Comparison of ENCODE assay signal across 25 cellular contexts in genomic region chr3:61646851-61647525, GRCh38.
"Had no signal": no experiment of that assay in that cellular context is flagged by ENCODE, and none has a peak within 500 bp of the region (broad histone marks: within the 10 kb centered on the region; RNA-seq: fewer than 3 reads in every experiment).

No MANE protein-coding gene starts in this region.

- H3K9me3 ChIP-seq: Peyer's patch had no signal

- DNase-seq: activated CD4-positive, alpha-beta memory T cell treated with anti-CD3 and anti-CD28 coated beads for 36 hours; activated CD4-positive, alpha-beta T cell treated with anti-CD3 and anti-CD28 coated beads, Interleukin-2, amount 10 ng/mL, durations not matched to agents 7 days and 5 days; activated CD4-positive, CD25-positive, alpha-beta regulatory T cell; activated gamma-delta T cell; activated naive CD4-positive, alpha-beta T cell treated with anti-CD3 and anti-CD28 coated beads for 36 hours; activated T-cell treated with anti-CD3 and anti-CD28 coated beads for 4 hours; activated T-cell treated with anti-CD3 and anti-CD28 coated beads, Interleukin-2, amount 50 U/mL, for 48 hours; amygdala; Karpas-422; NCI-H1105 treated with DMSO at 0.1 percent for 48 hours; NCI-H146; NCI-H187 treated with DMSO at 0.1 percent for 48 hours; NCI-H2081 treated with DMSO at 0.1 percent for 48 hours; NCI-H2171; NCI-H226; NCI-H526; NCI-H82; OCI-M1; Peyer's patch; SHP77 treated with DMSO at 0.1 percent for 48 hours; T-cell; T-helper 2 cell; T1000 had no signal

- H3K4me3 ChIP-seq: K562, Peyer's patch had no signal

- H3K36me3 ChIP-seq: Peyer's patch had no signal

- ATAC-seq: activated T-helper 17 cell treated with anti-CD3 and anti-CD28 coated beads, Interleukin-2, amount 50 U/mL, for 72 hours; K562; T-cell had no signal
